In genomic region chr1:22970096-22970495, GRCh38 we compare ENCODE assay signal across 2 cellular contexts.
TF ChIP-seq lines count a peak whose summit lies in the region.

No MANE protein-coding gene starts in this region.

TF ChIP-seq in HEK293, 187 proteins besides CTCF, POLR2A, EP300 and RAD21:
- TF ChIP-seq ZSCAN16 (tag by site-specific recombination; IDR thresholded peaks at IDR 0.05) (no peak), ZNF146 (tag by site-specific recombination; IDR thresholded peaks at IDR 0.05) (peak; percentile 72)

TF ChIP-seq in K562, 482 proteins besides CTCF, POLR2A, EP300 and RAD21:
- TF ChIP-seq RBM25 (IDR thresholded peaks at IDR 0.05; ENCODE audit: low read depth, low read length, severe bottlenecking), result peak; percentile 3
- TF ChIP-seq ZNF146 (CRISPR knock-in tag; IDR thresholded peaks at IDR 0.05; ENCODE audit: unreplicated experiment), result peak; percentile 50
- TF ChIP-seq ZNF740 (CRISPR knock-in tag; IDR thresholded peaks at IDR 0.05), result no peak
- no peak for TF ChIP-seq ZNF740 (tag; IDR thresholded peaks at IDR 0.05)
- TF ChIP-seq ZNF449 (CRISPR knock-in tag; IDR thresholded peaks at IDR 0.05), result no peak
